Comparison of ENCODE assay signal across 1 cellular context in the genomic region with DNA sequence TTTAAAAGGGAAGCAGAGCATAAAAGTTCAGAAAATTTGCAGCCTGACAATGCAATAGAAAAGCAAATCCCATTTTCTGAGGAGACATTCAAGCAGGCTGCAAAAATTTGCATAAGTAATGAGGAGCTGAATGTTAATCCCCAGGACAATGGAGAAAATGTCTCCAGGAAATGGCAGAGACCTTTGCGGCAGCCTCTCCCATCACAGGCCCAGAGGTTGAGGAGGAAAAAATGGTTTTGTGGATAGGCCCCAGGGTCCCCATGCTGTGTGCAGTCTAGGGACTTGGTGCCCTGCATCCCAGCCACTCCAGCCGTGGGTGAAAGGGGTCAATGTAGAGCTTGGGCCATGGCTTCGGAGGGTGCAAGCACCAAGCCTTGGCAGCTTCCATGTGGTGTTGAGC. TPM values are rescaled to one million over a fixed set of nuclear protein-coding genes. Genes with fewer than 3 reads are reported as not detected.
"Had no signal": no experiment of that assay in that cellular context is flagged by ENCODE, and none has a peak within 500 bp of the region (broad histone marks: within the 10 kb centered on the region; RNA-seq: fewer than 3 reads in every experiment).

No MANE protein-coding gene starts in this region.

RNA-seq across cellular contexts. Expression of a gene that starts 21.6 kb away (rescaled TPM):
- polyA plus RNA-seq: IgD-negative memory B cell had no signal
